ENCODE assay signal across 10 cellular contexts in genomic region chr15:29819979-29820801, GRCh38. TPM values are rescaled to one million over a fixed set of nuclear protein-coding genes. Genes with fewer than 3 reads are reported as not detected.
DNase-seq lines count a peak whose midpoint lies in the region; ATAC-seq and TF ChIP-seq lines count a peak whose summit lies in the region.
"Had no signal": no experiment of that assay in that cellular context is flagged by ENCODE, and none has a peak within 500 bp of the region (broad histone marks: within the 10 kb centered on the region; RNA-seq: fewer than 3 reads in every experiment).

No MANE protein-coding gene starts in this region.

- H3K36me3 ChIP-seq in mesendoderm (ENCODE audit: control insufficient read depth, insufficient read depth, low read length) (no peaks in the 10 kb centered on the region), thyroid gland (no peaks in the 10 kb centered on the region)

- H3K9ac ChIP-seq in mesendoderm (ENCODE audit: low read length), result peak overlapping the region; percentile 26

- H2BK120ac ChIP-seq in mesendoderm (ENCODE audit: low read depth, low read length), result no peak overlapping the region

- H4K5ac ChIP-seq in mesendoderm (ENCODE audit: low read length), result no peak overlapping the region

- H4K8ac ChIP-seq in mesendoderm (ENCODE audit: low read depth, low read length), result no peak overlapping the region

- peaks cover 5% of the 10 kb centered on the region for H3K4me1 Mint-ChIP-seq in T-helper 2 cell treated with Interferon-gamma antibody and Interleukin-4, amounts not matched to agents 5 μg/mL and 100 μg/mL, for 36 hours (ENCODE audit: low read depth)

- intact Hi-C loops in dorsolateral prefrontal cortex (cut with DNase I) (loop anchor here (5.0 to 10.0 kb wide), 6 partner anchors 52 to 215 kb away; no protein-coding TSS in a partner anchor), thyroid gland (cut with DNase I) (no loop called here)

- no CpG with 5 or more reads among the region's 9 CpGs for WGBS in mesendoderm (ENCODE audit: extremely low coverage, insufficient coverage, low lambda C conversion rate)
- WGBS in thyroid gland, 2 donors, result 41 to 48% methylated on average over 9 of the region's 9 CpGs

- TF ChIP-seq CTCF in LNCaP clone FGC (IDR thresholded peaks at IDR 0.05; ENCODE audit: control insufficient read depth, extremely low read depth, insufficient read depth), result no peak
- no peak for TF ChIP-seq CTCF in dorsolateral prefrontal cortex (IDR thresholded peaks at IDR 0.05 in 54 of 56, conservative IDR thresholded peaks at IDR 0.05 in 2 of 56; ENCODE audit: low read depth in 1 of 56, partially characterized antibody in 56 of 56)
- no peak for TF ChIP-seq CTCF in thyroid gland (IDR thresholded peaks at IDR 0.05)

- no peak overlapping the region for H2AK5ac ChIP-seq in mesendoderm (ENCODE audit: low read length)

- peak overlapping the region in 54 of 59 donors; percentile 3 to 97 (median 84) for H3K27ac ChIP-seq in dorsolateral prefrontal cortex
- no peak overlapping the region for H3K27ac ChIP-seq in mesendoderm (ENCODE audit: low read depth, low read length)
- peak overlapping the region in 2 of 3 donors; percentile 94 to 98 for H3K27ac ChIP-seq in thyroid gland

- ATAC-seq in GM18502 (IDR thresholded peaks at IDR 0.05; ENCODE audit: poor library complexity, unreplicated experiment), result no peak

- H3K4me3 Mint-ChIP-seq in T-helper 2 cell treated with Interferon-gamma antibody and Interleukin-4, amounts not matched to agents 5 μg/mL and 100 μg/mL, for 36 hours, result no peak overlapping the region

- H2BK5ac ChIP-seq in mesendoderm (ENCODE audit: low read length), result no peak overlapping the region

- H3K36me3 Mint-ChIP-seq in T-helper 2 cell treated with Interferon-gamma antibody and Interleukin-4, amounts not matched to agents 5 μg/mL and 100 μg/mL, for 36 hours (ENCODE audit: low read depth), result peaks cover 3% of the 10 kb centered on the region

- H3K27me3 Mint-ChIP-seq in T-helper 2 cell treated with Interferon-gamma antibody and Interleukin-4, amounts not matched to agents 5 μg/mL and 100 μg/mL, for 36 hours (ENCODE audit: low read depth), result peaks cover 59% of the 10 kb centered on the region

- H3K4ac ChIP-seq in mesendoderm (ENCODE audit: low read depth, low read length), result no peak overlapping the region

- H3K4me3 ChIP-seq in LNCaP clone FGC (ENCODE audit: low read depth, low read length), result peak overlapping the region; percentile 72
- peak overlapping the region; percentile 53 to 93 (median 80) for H3K4me3 ChIP-seq in dorsolateral prefrontal cortex
- no peak overlapping the region for H3K4me3 ChIP-seq in mesendoderm (ENCODE audit: low read length)
- H3K4me3 ChIP-seq in thyroid gland (replicated peaks in 1 of 3), result peak overlapping the region in 2 of 3 donors; percentile 69 to 80

- no peak overlapping the region for H3K18ac ChIP-seq in mesendoderm (ENCODE audit: low read length)

- peaks cover 3% of the 10 kb centered on the region for H3K4me1 ChIP-seq in mesendoderm (ENCODE audit: control insufficient read depth, low read depth, low read length)
- peaks cover 18 to 27% of the 10 kb centered on the region in 2 donors for H3K4me1 ChIP-seq in thyroid gland

- no peak overlapping the region for H3K23ac ChIP-seq in mesendoderm (ENCODE audit: low read length)

- no peak for DNase-seq in LNCaP clone FGC (ENCODE audit: low read depth)
- no peak for DNase-seq in dorsolateral prefrontal cortex
- DNase-seq in mesendoderm, result peak; percentile 26
- no peak for DNase-seq in thyroid gland
- no peak for DNase-seq in T-helper 2 cell treated with Interferon-gamma antibody and Interleukin-4, amounts not matched to agents 5 μg/mL and 100 μg/mL, for 36 hours (ENCODE audit: low spot score)
- no peak for DNase-seq in T1000 (lab: John Stamatoyannopoulos, UW)
- DNase-seq in T-helper 2 cell, result no peak
- DNase-seq: SHP77 treated with DMSO at 0.1 percent for 48 hours; stimulated activated CD4-positive, alpha-beta T cell treated with anti-CD3 and anti-CD28 coated beads, Interleukin-2, amount 100 ng/mL, for 48 hours had no signal

- H3K9me3 Mint-ChIP-seq in T-helper 2 cell treated with Interferon-gamma antibody and Interleukin-4, amounts not matched to agents 5 μg/mL and 100 μg/mL, for 36 hours, result peaks cover 23% of the 10 kb centered on the region

- H3K79me1 ChIP-seq in mesendoderm (ENCODE audit: low read length), result no peaks in the 10 kb centered on the region

- peak overlapping the region; percentile 6 for H3K4me2 ChIP-seq in mesendoderm (ENCODE audit: low read length)

- H3K27ac Mint-ChIP-seq in T-helper 2 cell treated with Interferon-gamma antibody and Interleukin-4, amounts not matched to agents 5 μg/mL and 100 μg/mL, for 36 hours, result no peak overlapping the region

- H3K56ac ChIP-seq in mesendoderm (ENCODE audit: low read length), result no peak overlapping the region

- peaks cover 52% of the 10 kb centered on the region for H3K79me2 ChIP-seq in mesendoderm (ENCODE audit: control insufficient read depth, insufficient read depth, low read length)

- no peaks in the 10 kb centered on the region for H3K9me3 ChIP-seq in thyroid gland

- TF ChIP-seq POLR2A in thyroid gland (IDR thresholded peaks at IDR 0.05), result no peak

- H3K27me3 ChIP-seq in dorsolateral prefrontal cortex (no peaks in the 10 kb centered on the region), mesendoderm (ENCODE audit: insufficient read depth, low read length, poor library complexity) (no peaks in the 10 kb centered on the region), thyroid gland (no peaks in the 10 kb centered on the region)

- H2BK15ac ChIP-seq in mesendoderm (replicated peaks; ENCODE audit: low read depth), result no peak overlapping the region

RNA-seq across cellular contexts. Expression of gene TJP1, which starts 2.1 kb away (rescaled TPM):
- 100 to 1,000 TPM; 129 to 405 (median 201) TPM for total RNA-seq in dorsolateral prefrontal cortex
- 107 TPM for polyA plus RNA-seq in mesendoderm (2013, experiment 1 of 2)
- polyA plus RNA-seq in mesendoderm (2013, experiment 2 of 2), result 108 TPM
- total RNA-seq in thyroid gland, result 100 to 1,000 TPM; 107 to 166 (median 126) TPM
